ENCODE assay signal across 17 cellular contexts in the genomic region with DNA sequence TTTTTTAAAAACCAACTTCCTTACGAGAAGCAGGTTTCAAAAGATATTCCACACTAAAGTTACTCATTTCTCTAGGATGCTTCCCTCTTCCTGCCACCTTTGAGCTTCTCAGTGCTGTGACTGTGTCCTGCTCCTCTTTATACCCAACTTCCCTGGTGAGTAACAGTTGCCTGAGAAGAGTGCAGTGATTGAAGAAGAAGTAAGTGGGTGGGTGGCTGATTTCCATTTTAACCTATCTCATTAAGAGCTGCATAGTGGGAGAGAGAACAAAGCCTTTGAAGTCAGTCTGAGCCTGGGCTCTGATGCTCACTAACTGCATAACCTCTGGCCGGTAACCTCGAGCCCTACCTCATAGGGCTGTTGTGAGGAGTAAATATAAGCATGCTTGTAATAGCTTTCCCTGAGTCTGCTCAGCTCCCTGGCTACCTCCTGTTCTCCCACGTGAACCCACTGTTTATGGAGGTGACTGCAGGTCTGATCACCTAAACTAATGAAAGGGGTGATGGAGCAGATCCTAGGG.
"Had no signal": no experiment of that assay in that cellular context is flagged by ENCODE, and none has a peak within 500 bp of the region (broad histone marks: within the 10 kb centered on the region; RNA-seq: fewer than 3 reads in every experiment).

No MANE protein-coding gene starts in this region.

- H3K4me1 Mint-ChIP-seq: naive thymus-derived CD8-positive, alpha-beta T cell; stimulated activated effector memory CD8-positive, alpha-beta T cell treated with anti-CD3 and anti-CD28 coated beads, Interleukin-12 subunit alpha, Interleukin-12 subunit beta, amount 100 ng/mL, for 72 hours had no signal

- DNase-seq: dorsolateral prefrontal cortex; effector CD4-positive, alpha-beta T cell; left colon; left ventricle myocardium inferior; mammary epithelial cell; naive thymus-derived CD8-positive, alpha-beta T cell; nephron progenitor cell; pancreas; right cardiac atrium; sigmoid colon; stimulated activated CD4-positive, alpha-beta T cell treated with anti-CD3 and anti-CD28 coated beads, Interleukin-2, amount 100 ng/mL, for 24 hours; stimulated activated CD4-positive, alpha-beta T cell treated with anti-CD3 and anti-CD28 coated beads, Interleukin-4, amount 100 ng/mL, for 24 hours; stimulated activated naive CD4-positive, alpha-beta T cell treated with Interleukin-2 at 50 U/mL for 16 hours; stomach; thyroid gland; uterus had no signal

- H3K27ac Mint-ChIP-seq: naive thymus-derived CD8-positive, alpha-beta T cell; nephron progenitor cell; stimulated activated effector memory CD8-positive, alpha-beta T cell treated with anti-CD3 and anti-CD28 coated beads, Interleukin-12 subunit alpha, Interleukin-12 subunit beta, amount 100 ng/mL, for 72 hours had no signal

- ATAC-seq: left colon; naive thymus-derived CD8-positive, alpha-beta T cell; pancreas; right cardiac atrium; stimulated activated effector memory CD8-positive, alpha-beta T cell treated with anti-CD3 and anti-CD28 coated beads, Interleukin-12 subunit alpha, Interleukin-12 subunit beta, amount 100 ng/mL, for 72 hours had no signal

- H3K36me3 Mint-ChIP-seq: naive thymus-derived CD8-positive, alpha-beta T cell; stimulated activated effector memory CD8-positive, alpha-beta T cell treated with anti-CD3 and anti-CD28 coated beads, Interleukin-12 subunit alpha, Interleukin-12 subunit beta, amount 100 ng/mL, for 72 hours had no signal

- H3K4me3 Mint-ChIP-seq: naive thymus-derived CD8-positive, alpha-beta T cell; nephron progenitor cell; stimulated activated effector memory CD8-positive, alpha-beta T cell treated with anti-CD3 and anti-CD28 coated beads, Interleukin-12 subunit alpha, Interleukin-12 subunit beta, amount 100 ng/mL, for 72 hours had no signal

- H3K9me3 Mint-ChIP-seq: nephron progenitor cell; stimulated activated effector memory CD8-positive, alpha-beta T cell treated with anti-CD3 and anti-CD28 coated beads, Interleukin-12 subunit alpha, Interleukin-12 subunit beta, amount 100 ng/mL, for 72 hours had no signal
